Comparison of ENCODE assay signal across 8 cellular contexts in genomic region chr12:47767197-47767724, GRCh38. TPM values are rescaled to one million over a fixed set of nuclear protein-coding genes. Genes with fewer than 3 reads are reported as not detected.
DNase-seq lines count a peak whose midpoint lies in the region; ATAC-seq and TF ChIP-seq lines count a peak whose summit lies in the region.

No MANE protein-coding gene starts in this region.

- peak; percentile 37 for TF ChIP-seq CTCF in coronary artery (IDR thresholded peaks at IDR 0.05)

- DNase-seq in NCI-H345 treated with DMSO at 0.1 percent for 48 hours (lab: John Stamatoyannopoulos, UW; ENCODE audit: unreplicated experiment) (peak; percentile 3), NCI-H345 (lab: John Stamatoyannopoulos, UW) (no peak), NCI-H1105 (lab: John Stamatoyannopoulos, UW) (peak; percentile 24), coronary artery (ENCODE audit: low spot score) (no peak), myocyte (ENCODE audit: low read depth) (peak; percentile 45), substantia nigra (lab: John Stamatoyannopoulos, UW) (peak in 29 of 49 donors; percentile 5 to 69 (median 43))
- peak; percentile 64 to 66 for DNase-seq in activated CD4-positive, alpha-beta T cell treated with anti-CD3 and anti-CD28 coated beads for 24 hours (ENCODE audit: low read depth in 2 of 2)

- H3K27ac ChIP-seq in coronary artery, result no peak overlapping the region
- no peak overlapping the region for H3K27ac ChIP-seq in substantia nigra (ENCODE audit: low read depth, low read length, poor library complexity, severe bottlenecking)

- H3K4me3 ChIP-seq in coronary artery, result no peak overlapping the region

- no peak for ATAC-seq in GM21367 (IDR thresholded peaks at IDR 0.05; ENCODE audit: unreplicated experiment)

RNA-seq across cellular contexts. Expression of gene SLC48A1, which starts 5.8 kb away (rescaled TPM):
- total RNA-seq in myocyte, result 4.0 and 7.5 TPM in 2 replicates
- polyA plus RNA-seq in myocyte (2012), result 52.2 TPM

RNA-seq across cellular contexts. Expression of gene RAPGEF3, which starts 8.6 kb away (rescaled TPM):
- total RNA-seq in myocyte, result 0.47 and 0.62 TPM in 2 replicates
- 5.5 TPM for polyA plus RNA-seq in myocyte (2012)

RNA-seq across cellular contexts. Expression of gene ENDOU, which starts 42.0 kb away (rescaled TPM):
- not detected in 2 replicates for total RNA-seq in myocyte
- polyA plus RNA-seq in myocyte (2012), result 0.09 TPM

RNA-seq across cellular contexts. Expression of gene HDAC7, which starts 52.4 kb away (rescaled TPM):
- 13.8 and 22.6 TPM in 2 replicates for total RNA-seq in myocyte
- polyA plus RNA-seq in myocyte (2012), result 52.6 TPM

Comparison
In these comparisons a context has a peak if more than half of its experiments do, and no peak if none do; other contexts are left out.
1. DNase-seq: peak in NCI-H345 treated with DMSO at 0.1 percent for 48 hours (single experiment), NCI-H1105 (single experiment), activated CD4-positive, alpha-beta T cell treated with anti-CD3 and anti-CD28 coated beads for 24 hours (2 of 2), myocyte (single experiment) and substantia nigra (29 of 49); none in NCI-H345 (single experiment) and coronary artery (single experiment).